8 cellular contexts compared by ENCODE assay signal in the genomic region with DNA sequence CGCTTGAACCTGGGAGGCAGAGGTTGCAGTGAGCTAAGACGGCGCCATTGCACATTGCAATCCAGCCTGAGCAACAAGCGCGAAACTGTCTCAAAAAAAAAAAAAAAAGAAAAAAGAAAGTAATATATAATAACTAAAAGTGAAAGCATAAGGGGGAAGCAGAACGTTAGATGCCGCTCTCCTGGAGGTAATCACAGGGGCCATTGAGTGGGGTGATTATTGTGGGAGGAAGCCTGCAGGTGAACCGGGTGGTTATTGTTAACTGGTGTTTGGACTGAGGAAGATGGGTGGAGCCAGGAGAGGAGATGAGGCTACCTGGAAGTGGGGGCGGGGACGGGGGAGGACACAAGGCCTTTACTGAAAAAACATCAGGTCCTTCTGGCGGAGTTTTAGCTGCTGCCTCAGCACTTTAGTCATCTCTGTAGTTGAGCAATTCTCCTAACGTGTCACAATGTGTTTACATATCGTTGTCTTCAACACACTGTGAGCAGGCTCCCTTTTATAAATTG. TPM values are rescaled to one million over a fixed set of nuclear protein-coding genes. Genes with fewer than 3 reads are reported as not detected.
DNase-seq lines count a peak whose midpoint lies in the region; ATAC-seq, FAIRE-seq and TF ChIP-seq lines count a peak whose summit lies in the region.

No MANE protein-coding gene starts in this region.

- no peaks in the 10 kb centered on the region for H3K9me3 ChIP-seq in left lung

- FAIRE-seq in GM12892 (lab: Jason Lieb, UNC), result no peak

- TF ChIP-seq CTCF in left lung (IDR thresholded peaks at IDR 0.05), result no peak

- ATAC-seq in GM21717 (IDR thresholded peaks at IDR 0.05; ENCODE audit: unreplicated experiment) (peak; percentile 61), left lung (peak; percentile 62)

- H3K27ac ChIP-seq in left lung, result no peak overlapping the region

- H3K36me3 ChIP-seq in left lung, result no peaks in the 10 kb centered on the region

- H3K4me1 ChIP-seq in left lung, result peaks cover 7 to 52% of the 10 kb centered on the region in 2 donors

- peak overlapping the region in 1 of 2 donors; percentile 14 for H3K4me3 ChIP-seq in left lung

- TF ChIP-seq POLR2A in GM12892 (IDR thresholded peaks at IDR 0.05; ENCODE audit: low read depth, low read length), result no peak

- intact Hi-C loops in left lung (cut with DNase I), result no loop called here

- DNase-seq in DMS153 treated with DMSO at 0.1 percent for 48 hours (lab: John Stamatoyannopoulos, UW; ENCODE audit: unreplicated experiment), result peak; percentile 68
- peak; percentile 84 for DNase-seq in NCI-H146 (lab: John Stamatoyannopoulos, UW)
- peak; percentile 26 for DNase-seq in activated T-cell treated with anti-CD3 and anti-CD28 coated beads, Interleukin-2, amount 50 U/mL, for 1 hour
- peak in 1 of 2 donors; percentile 59 for DNase-seq in left lung
- DNase-seq in nucleus accumbens (lab: John Stamatoyannopoulos, UW), result no peak
- no peak for DNase-seq in GM12892 (ENCODE audit: insufficient read length)
- DNase-seq in GOT3 (lab: John Stamatoyannopoulos, UW), result no peak

- H3K27me3 ChIP-seq in left lung, result no peaks in the 10 kb centered on the region

RNA-seq across cellular contexts. Expression of a gene that starts 5.3 kb away (rescaled TPM):
- total RNA-seq in left lung, result 100 to 1,000 TPM in 1 of 2 donors, 10 to 100 TPM in 1; 93.0 to 116 TPM
- 33.6 TPM for polyA plus RNA-seq in GM12892 (2012; ENCODE audit: missing spikeins)

Comparison
In these comparisons a context has a peak if more than half of its experiments do, and no peak if none do; other contexts are left out.
1. DNase-seq: peak in DMS153 treated with DMSO at 0.1 percent for 48 hours (single experiment), NCI-H146 (single experiment) and activated T-cell treated with anti-CD3 and anti-CD28 coated beads, Interleukin-2, amount 50 U/mL, for 1 hour (single experiment); none in nucleus accumbens (0 of 56), GM12892 (single experiment) and GOT3 (single experiment).